In genomic region chr5:179309751-179310320, GRCh38 we compare ENCODE assay signal across 21 cellular contexts. TPM values are rescaled to one million over a fixed set of nuclear protein-coding genes. Genes with fewer than 3 reads are reported as not detected.
"Had no signal": no experiment of that assay in that cellular context is flagged by ENCODE, and none has a peak within 500 bp of the region (broad histone marks: within the 10 kb centered on the region; RNA-seq: fewer than 3 reads in every experiment).

No MANE protein-coding gene starts in this region.

- H3K9ac ChIP-seq: parathyroid adenoma had no signal

- H3K9me3 ChIP-seq: neutrophil, suprapubic skin had no signal

- ATAC-seq: activated naive CD8-positive, alpha-beta T cell treated with anti-CD3 and anti-CD28 coated beads, Interleukin-2, amount 50 U/mL, for 24 hours; activated T-cell treated with anti-CD3 and anti-CD28 coated beads, Interleukin-2, amount 50 U/mL, for 4 hours; foreskin keratinocyte; left lobe of liver had no signal

- H3K27ac ChIP-seq: brain microvascular endothelial cell, coronary artery, foreskin keratinocyte, neutrophil, parathyroid adenoma, suprapubic skin, WERI-Rb-1 had no signal

- H3K36me3 ChIP-seq: brain microvascular endothelial cell, neutrophil, suprapubic skin, WERI-Rb-1 had no signal

- H3K4me3 Mint-ChIP-seq: activated CD4-positive, alpha-beta memory T cell treated with anti-CD3 and anti-CD28 coated beads, Interleukin-2, amount 10 ng/mL, durations not matched to agents 7 days and 5 days; activated naive CD4-positive, alpha-beta T cell treated with anti-CD3 and anti-CD28 coated beads for 36 hours; activated naive CD8-positive, alpha-beta T cell treated with anti-CD3 and anti-CD28 coated beads, Interleukin-2, amount 50 U/mL, for 24 hours; activated T-cell treated with anti-CD3 and anti-CD28 coated beads, Interleukin-2, amount 50 U/mL, for 4 hours; central memory CD8-positive, alpha-beta T cell; memory B cell; naive thymus-derived CD4-positive, alpha-beta T cell; stimulated activated naive CD8-positive, alpha-beta T cell treated with anti-CD3 and anti-CD28 coated beads, Interleukin-15, Interleukin-2, amounts not matched to agents 100 ng/mL and 50 ng/mL, for 24 hours had no signal

- H3K4me3 ChIP-seq: coronary artery, suprapubic skin had no signal

- H3K9me3 Mint-ChIP-seq: central memory CD8-positive, alpha-beta T cell had no signal

- H3K27ac Mint-ChIP-seq: activated CD4-positive, alpha-beta memory T cell treated with anti-CD3 and anti-CD28 coated beads, Interleukin-2, amount 10 ng/mL, durations not matched to agents 7 days and 5 days; activated naive CD4-positive, alpha-beta T cell treated with anti-CD3 and anti-CD28 coated beads for 36 hours; activated naive CD8-positive, alpha-beta T cell treated with anti-CD3 and anti-CD28 coated beads, Interleukin-2, amount 50 U/mL, for 24 hours; memory B cell; naive thymus-derived CD4-positive, alpha-beta T cell; stimulated activated naive CD8-positive, alpha-beta T cell treated with anti-CD3 and anti-CD28 coated beads, Interleukin-15, Interleukin-2, amounts not matched to agents 100 ng/mL and 50 ng/mL, for 24 hours had no signal

- H3K4me1 ChIP-seq: foreskin keratinocyte, parathyroid adenoma had no signal

- H3K36me3 Mint-ChIP-seq: memory B cell had no signal

- H3K27me3 Mint-ChIP-seq: activated naive CD8-positive, alpha-beta T cell treated with anti-CD3 and anti-CD28 coated beads, Interleukin-2, amount 50 U/mL, for 24 hours; stimulated activated naive CD8-positive, alpha-beta T cell treated with anti-CD3 and anti-CD28 coated beads, Interleukin-15, Interleukin-2, amounts not matched to agents 100 ng/mL and 50 ng/mL, for 24 hours had no signal

- H3K4me1 Mint-ChIP-seq: activated CD4-positive, alpha-beta memory T cell treated with anti-CD3 and anti-CD28 coated beads, Interleukin-2, amount 10 ng/mL, durations not matched to agents 7 days and 5 days; activated naive CD8-positive, alpha-beta T cell treated with anti-CD3 and anti-CD28 coated beads, Interleukin-2, amount 50 U/mL, for 24 hours; central memory CD8-positive, alpha-beta T cell; memory B cell; naive thymus-derived CD4-positive, alpha-beta T cell had no signal

- H3K27me3 ChIP-seq: brain microvascular endothelial cell, foreskin keratinocyte, neutrophil, suprapubic skin had no signal

- DNase-seq: activated CD4-positive, alpha-beta memory T cell treated with anti-CD3 and anti-CD28 coated beads, Interleukin-2, amount 10 ng/mL, durations not matched to agents 7 days and 5 days; activated naive CD4-positive, alpha-beta T cell treated with anti-CD3 and anti-CD28 coated beads for 36 hours; activated naive CD8-positive, alpha-beta T cell treated with anti-CD3 and anti-CD28 coated beads, Interleukin-2, amount 50 U/mL, for 24 hours; activated T-cell treated with anti-CD3 and anti-CD28 coated beads, Interleukin-2, amount 50 U/mL, for 4 hours; anterior cingulate cortex; brain microvascular endothelial cell; foreskin keratinocyte; hypothalamus; islet precursor cell; naive thymus-derived CD4-positive, alpha-beta T cell; trophoblast cell; WERI-Rb-1 had no signal

RNA-seq across cellular contexts. Expression of gene ADAMTS2, which starts 35.4 kb away (rescaled TPM):
- total RNA-seq: activated CD4-positive, alpha-beta memory T cell treated with anti-CD3 and anti-CD28 coated beads, Interleukin-2, amount 10 ng/mL, durations not matched to agents 7 days and 5 days; activated naive CD4-positive, alpha-beta T cell treated with anti-CD3 and anti-CD28 coated beads for 36 hours; foreskin keratinocyte; naive thymus-derived CD4-positive, alpha-beta T cell; T-helper 2 cell treated with Interferon-gamma antibody and Interleukin-4, amounts not matched to agents 100 ng/mL and 5 ng/mL, for 36 hours had no signal
- polyA plus RNA-seq: foreskin keratinocyte; naive thymus-derived CD4-positive, alpha-beta T cell had no signal
